22 cellular contexts compared by ENCODE assay signal in the genomic region with DNA sequence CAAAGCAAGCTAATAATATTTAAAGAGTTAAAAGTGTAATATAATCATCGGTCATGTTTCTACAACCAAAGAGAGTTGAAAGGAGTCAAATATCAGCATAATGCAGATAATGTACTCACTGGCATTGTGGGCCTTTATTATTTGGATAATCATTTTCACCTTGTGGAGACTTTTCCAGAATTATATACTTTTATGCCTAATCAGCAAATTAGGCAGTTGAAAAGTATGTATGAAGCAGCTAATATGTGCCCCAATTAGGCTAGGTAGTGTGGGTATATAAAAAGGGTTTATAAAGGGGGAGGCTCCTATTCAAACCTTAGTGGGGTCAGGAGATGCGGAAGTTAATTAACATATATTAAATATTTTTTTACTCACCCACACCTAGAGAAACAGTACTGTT.
"Had no signal": no experiment of that assay in that cellular context is flagged by ENCODE, and none has a peak within 500 bp of the region (broad histone marks: within the 10 kb centered on the region; RNA-seq: fewer than 3 reads in every experiment).

No MANE protein-coding gene starts in this region.

- H3K9me3 Mint-ChIP-seq: endodermal cell had no signal

- H3K9me3 ChIP-seq: colonic mucosa, left ventricle myocardium inferior, lower lobe of right lung, right atrium auricular region, suprapubic skin, thyroid gland, upper lobe of left lung, vagina had no signal

- H3K27me3 ChIP-seq: colonic mucosa, foreskin keratinocyte, hepatocyte, right atrium auricular region, suprapubic skin, thyroid gland, upper lobe of left lung, vagina had no signal

- H3K4me3 Mint-ChIP-seq: endodermal cell had no signal

- DNase-seq: colonic mucosa; dermis blood vessel endothelial cell; endodermal cell; erythroblast; foreskin keratinocyte; head of caudate nucleus; kidney; left cardiac atrium; left ventricle myocardium inferior; lower lobe of right lung; mesenchymal stem cell; midbrain; posterior cingulate gyrus; stimulated activated CD4-positive, alpha-beta T cell treated with anti-CD3 and anti-CD28 coated beads, Interleukin-2, amount 100 ng/mL, for 48 hours; stimulated activated naive CD8-positive, alpha-beta T cell treated with anti-CD3 and anti-CD28 coated beads, Interleukin-15, Interleukin-2, amounts not matched to agents 100 U/mL and 50 U/mL, for 24 hours; thyroid gland; upper lobe of left lung had no signal

- H3K27ac ChIP-seq: colonic mucosa, foreskin keratinocyte, hepatocyte, right atrium auricular region, suprapubic skin, thyroid gland, vagina had no signal

- H3K4me3 ChIP-seq: colonic mucosa, hepatocyte, left ventricle myocardium inferior, lower lobe of right lung, right atrium auricular region, smooth muscle cell, suprapubic skin, thyroid gland, upper lobe of left lung, vagina had no signal

- H3K36me3 ChIP-seq: colonic mucosa, left ventricle myocardium inferior, lower lobe of right lung, right atrium auricular region, suprapubic skin, thyroid gland, upper lobe of left lung, vagina had no signal

- H3K27ac Mint-ChIP-seq: endodermal cell had no signal

- ATAC-seq: foreskin keratinocyte; left cardiac atrium; lower lobe of right lung; stimulated activated naive CD8-positive, alpha-beta T cell treated with anti-CD3 and anti-CD28 coated beads, Interleukin-15, Interleukin-2, amounts not matched to agents 100 U/mL and 50 U/mL, for 24 hours had no signal
